In the genomic region with DNA sequence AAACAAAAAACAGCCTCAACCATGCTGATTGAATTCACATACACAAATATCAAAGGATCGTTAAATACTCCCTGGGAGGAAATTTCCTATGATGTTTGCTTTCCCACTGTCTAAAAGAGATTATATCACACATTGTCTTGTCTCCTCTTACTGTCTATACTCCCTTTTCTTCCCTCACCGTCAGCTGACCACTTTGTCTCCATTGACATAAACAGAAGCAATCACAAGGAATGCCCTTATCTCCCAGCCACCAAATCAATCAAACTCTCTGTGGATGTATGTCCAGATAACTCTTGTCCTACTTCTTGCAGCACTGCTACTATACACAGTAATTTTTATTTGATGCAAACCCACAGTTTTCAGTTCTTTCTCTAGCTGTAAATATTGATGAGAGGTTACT, we compare ENCODE assay signal across 32 cellular contexts. TPM values are rescaled to one million over a fixed set of nuclear protein-coding genes. Genes with fewer than 3 reads are reported as not detected.
A peak's percentile ranks its signal among the peaks of the same experiment; 100 is the strongest.
DNase-seq lines count a peak whose midpoint lies in the region; ATAC-seq and TF ChIP-seq lines count a peak whose summit lies in the region.
"Had no signal": no experiment of that assay in that cellular context is flagged by ENCODE, and none has a peak within 500 bp of the region (broad histone marks: within the 10 kb centered on the region; RNA-seq: fewer than 3 reads in every experiment).

No MANE protein-coding gene starts in this region.

- no peak for TF ChIP-seq CTCF in Caco-2 (IDR thresholded peaks at IDR 0.05; ENCODE audit: insufficient read depth in 1 of 2, low read depth in 1 of 2, low read length in 1 of 2, severe bottlenecking in 1 of 2, unreplicated experiment in 1 of 2)

- H3K27me3 ChIP-seq in Caco-2 (replicated peaks; ENCODE audit: control insufficient read depth, insufficient read depth, low read length) = no peaks in the 10 kb centered on the region
- no peaks in the 10 kb centered on the region for H3K27me3 ChIP-seq in trophoblast cell (ENCODE audit: insufficient read depth, low read length)
- H3K27me3 ChIP-seq: BE2C, right atrium auricular region, SJSA1 had no signal

- no TSS peak for BruUV-seq in Caco-2 (replicated peaks; lab: Mats Ljungman, UMichigan)

- CTCF ChIA-PET in Caco-2 (lab: Charles Lee) = no interaction called here

- H3K4ac ChIP-seq in trophoblast cell (ENCODE audit: low read depth, low read length) = no peak overlapping the region

- WGBS in trophoblast cell (ENCODE audit: extremely low coverage, insufficient coverage, insufficient read length) = no CpG with 5 or more reads among the region's 2 CpGs

- no peak overlapping the region for H2BK12ac ChIP-seq in trophoblast cell (ENCODE audit: low read length)

- H3K9ac ChIP-seq in trophoblast cell (ENCODE audit: low read length) = no peak overlapping the region

- H3K4me3 Mint-ChIP-seq in Caco-2 (ENCODE audit: unreplicated experiment) = peak overlapping the region; percentile 49
- H3K4me3 Mint-ChIP-seq: activated CD4-positive, alpha-beta memory T cell treated with anti-CD3 and anti-CD28 coated beads for 36 hours; activated naive CD4-positive, alpha-beta T cell treated with anti-CD3 and anti-CD28 coated beads for 36 hours; activated T-helper 1 cell treated with anti-CD3 and anti-CD28 coated beads, Interleukin-12 subunit alpha, Interleukin-12 subunit beta, Interleukin-2, Interleukin-4 antibody, amounts not matched to agents 30 ng/mL and 10 ng/mL and 1 ng/mL, durations not matched to agents 14 hours and 24 hours and 36 hours; brain; CD8-positive, alpha-beta memory T cell; endodermal cell; T-helper 17 cell had no signal

- no peak overlapping the region for H3K23ac ChIP-seq in trophoblast cell (ENCODE audit: low read length)

- H3K36me3 ChIP-seq in Caco-2 (ENCODE audit: control insufficient read depth, insufficient read depth, low read length) = no peaks in the 10 kb centered on the region
- no peaks in the 10 kb centered on the region for H3K36me3 ChIP-seq in trophoblast cell (ENCODE audit: control insufficient read depth in 1 of 2, insufficient read depth in 2 of 2, low read length in 2 of 2)
- H3K36me3 ChIP-seq: BE2C, heart right ventricle, right atrium auricular region, SJSA1 had no signal

- H4K91ac ChIP-seq in trophoblast cell (ENCODE audit: low read depth, low read length) = no peak overlapping the region

- H3K27ac Mint-ChIP-seq in Caco-2 (ENCODE audit: unreplicated experiment) = no peak overlapping the region
- H3K27ac Mint-ChIP-seq: activated CD4-positive, alpha-beta memory T cell treated with anti-CD3 and anti-CD28 coated beads for 36 hours; activated naive CD4-positive, alpha-beta T cell treated with anti-CD3 and anti-CD28 coated beads for 36 hours; activated T-helper 1 cell treated with anti-CD3 and anti-CD28 coated beads, Interleukin-12 subunit alpha, Interleukin-12 subunit beta, Interleukin-2, Interleukin-4 antibody, amounts not matched to agents 30 ng/mL and 10 ng/mL and 1 ng/mL, durations not matched to agents 14 hours and 24 hours and 36 hours; CD8-positive, alpha-beta memory T cell; endodermal cell; T-helper 17 cell had no signal

- peak; percentile 37 to 49 for DNase-seq in Caco-2
- DNase-seq in amniotic epithelial cell (ENCODE audit: low read depth) = peak; percentile 99
- no peak for DNase-seq in left colon
- DNase-seq in trophoblast cell = peak in 1 of 2 donors; percentile 42
- DNase-seq in hepatic stellate cell (ENCODE audit: low spot score) = no peak
- DNase-seq: ACHN; activated CD4-positive, alpha-beta memory T cell treated with anti-CD3 and anti-CD28 coated beads for 36 hours; activated CD4-positive, CD25-positive, alpha-beta regulatory T cell treated with anti-CD3 and anti-CD28 coated beads, Interleukin-2, amount 50 U/mL, for 72 hours; activated naive CD4-positive, alpha-beta T cell treated with anti-CD3 and anti-CD28 coated beads for 36 hours; BE2C; CD8-positive, alpha-beta memory T cell; endodermal cell; foreskin keratinocyte; HCEC 1CT; heart right ventricle; kidney glomerular epithelial cell; NCI-H1092; NCI-H187; NCI-H82; RPMI8226; stimulated activated naive CD4-positive, alpha-beta T cell; T-helper 17 cell had no signal

- peak overlapping the region; percentile 51 for H3K27ac ChIP-seq in trophoblast cell (ENCODE audit: low read depth, low read length)
- H3K27ac ChIP-seq: foreskin keratinocyte, heart right ventricle, right atrium auricular region, SJSA1 had no signal

- H3K4me1 ChIP-seq in Caco-2 (peaks cover 30% of the 10 kb centered on the region), trophoblast cell (ENCODE audit: control insufficient read depth in 1 of 2, insufficient read depth in 2 of 2, low read length in 2 of 2) (peaks cover 3 to 7% of the 10 kb centered on the region in 2 experiments)
- H3K4me1 ChIP-seq: BE2C, foreskin keratinocyte, right atrium auricular region had no signal

- H4K12ac ChIP-seq in trophoblast cell (ENCODE audit: low read depth, low read length) = no peak overlapping the region

- H3K14ac ChIP-seq in trophoblast cell (ENCODE audit: low read length) = no peak overlapping the region

- H3K4me2 ChIP-seq in trophoblast cell (ENCODE audit: low read length) = no peak overlapping the region

- no peak overlapping the region for H2AFZ ChIP-seq in trophoblast cell (ENCODE audit: insufficient read depth, low read length, poor library complexity)

- peaks cover 7% of the 10 kb centered on the region for H3K36me3 Mint-ChIP-seq in Caco-2 (ENCODE audit: insufficient read depth, unreplicated experiment)
- H3K36me3 Mint-ChIP-seq: activated CD4-positive, alpha-beta memory T cell treated with anti-CD3 and anti-CD28 coated beads for 36 hours; brain; CD8-positive, alpha-beta memory T cell had no signal

- H2AK5ac ChIP-seq in trophoblast cell (ENCODE audit: low read length) = no peak overlapping the region

- peaks cover 3% of the 10 kb centered on the region for H3K79me1 ChIP-seq in trophoblast cell (ENCODE audit: low read length)

- intact Hi-C loops in Caco-2 (cut with micrococcal nuclease; ENCODE audit: unreplicated experiment) (no loop called here), left colon (cut with DNase I, micrococcal nuclease) (no loop called here)

- no peaks in the 10 kb centered on the region for H3K9me3 Mint-ChIP-seq in Caco-2 (ENCODE audit: unreplicated experiment)
- H3K9me3 Mint-ChIP-seq: activated CD4-positive, alpha-beta memory T cell treated with anti-CD3 and anti-CD28 coated beads for 36 hours; activated naive CD4-positive, alpha-beta T cell treated with anti-CD3 and anti-CD28 coated beads for 36 hours; activated T-helper 1 cell treated with anti-CD3 and anti-CD28 coated beads, Interleukin-12 subunit alpha, Interleukin-12 subunit beta, Interleukin-2, Interleukin-4 antibody, amounts not matched to agents 30 ng/mL and 10 ng/mL and 1 ng/mL, durations not matched to agents 14 hours and 24 hours and 36 hours had no signal

- no peaks in the 10 kb centered on the region for H3K79me2 ChIP-seq in trophoblast cell (ENCODE audit: control insufficient read depth, insufficient read depth, low read length, poor library complexity)

- H3K4me3 ChIP-seq in Caco-2 (ENCODE audit: low read depth, low read length) = no peak overlapping the region
- no peak overlapping the region for H3K4me3 ChIP-seq in trophoblast cell (ENCODE audit: low read depth, low read length)
- H3K4me3 ChIP-seq: GM12878, heart right ventricle, lung, right atrium auricular region, SJSA1 had no signal

- peak overlapping the region; percentile 68 for H2BK120ac ChIP-seq in trophoblast cell (ENCODE audit: insufficient read depth, low read length, poor library complexity)

- ATAC-seq in left colon = peak; percentile 43
- no peak for ATAC-seq in HG02973 (IDR thresholded peaks at IDR 0.05; ENCODE audit: unreplicated experiment)
- ATAC-seq in HG03442 (IDR thresholded peaks at IDR 0.05; ENCODE audit: unreplicated experiment) = no peak
- no peak for ATAC-seq in HG02623 (IDR thresholded peaks at IDR 0.05; ENCODE audit: unreplicated experiment)
- ATAC-seq: esophagus mucosa, foreskin keratinocyte, GM12878, T-helper 17 cell had no signal

- no peaks in the 10 kb centered on the region for H3K27me3 Mint-ChIP-seq in Caco-2 (ENCODE audit: insufficient read depth, unreplicated experiment)

- peaks cover 23% of the 10 kb centered on the region for H3K4me1 Mint-ChIP-seq in Caco-2 (ENCODE audit: low read depth, unreplicated experiment)
- H3K4me1 Mint-ChIP-seq: brain had no signal

- no peak overlapping the region for H3K18ac ChIP-seq in trophoblast cell (ENCODE audit: low read length)

- no peaks in the 10 kb centered on the region for H3K9me3 ChIP-seq in Caco-2
- H3K9me3 ChIP-seq in trophoblast cell (ENCODE audit: insufficient read depth, low read depth, low read length) = no peaks in the 10 kb centered on the region
- H3K9me3 ChIP-seq: BE2C, right atrium auricular region, SJSA1 had no signal

- POLR2A ChIA-PET in Caco-2 (lab: Charles Lee) = no interaction called here

- no peak overlapping the region for H2BK5ac ChIP-seq in trophoblast cell (ENCODE audit: low read depth, low read length, poor library complexity)

- H4K8ac ChIP-seq in trophoblast cell (ENCODE audit: low read depth, low read length) = peak overlapping the region; percentile 69

RNA-seq across cellular contexts. Expression of a gene that starts 12.2 kb away (rescaled TPM):
- total RNA-seq in Caco-2 (2022) (27.9 and 28.7 TPM in 2 replicates), left colon (10 to 100 TPM; 27.8 to 35.9 TPM)
- polyA plus RNA-seq in trophoblast cell (2013) = 20.2 and 20.8 TPM in 2 replicates

RNA-seq across cellular contexts. Expression of a gene that starts 19.2 kb away (rescaled TPM):
- total RNA-seq in Caco-2 (2022) (39.3 and 42.8 TPM in 2 replicates), left colon (100 to 1,000 TPM; 243 to 253 TPM)
- 30.1 and 32.5 TPM in 2 replicates for polyA plus RNA-seq in trophoblast cell (2013)

Comparison
In these comparisons a context has a peak if more than half of its experiments do, and no peak if none do; other contexts are left out.
1. DNase-seq: peak in Caco-2 (2 of 2) and amniotic epithelial cell (single experiment); none in left colon (0 of 2) and hepatic stellate cell (single experiment).